ENCODE assay signal across 16 cellular contexts in genomic region chr14:67875175-67876006, GRCh38. TPM values are rescaled to one million over a fixed set of nuclear protein-coding genes. Genes with fewer than 3 reads are reported as not detected.
DNase-seq lines count a peak whose midpoint lies in the region; ATAC-seq and TF ChIP-seq lines count a peak whose summit lies in the region.
"Had no signal": no experiment of that assay in that cellular context is flagged by ENCODE, and none has a peak within 500 bp of the region (broad histone marks: within the 10 kb centered on the region; RNA-seq: fewer than 3 reads in every experiment).

No MANE protein-coding gene starts in this region.

- H3K4me3 ChIP-seq in RWPE2 (ENCODE audit: severe bottlenecking) (no peak overlapping the region), mesendoderm (ENCODE audit: low read length) (no peak overlapping the region), H7 (ENCODE audit: insufficient read depth, low read depth, low read length) (no peak overlapping the region)
- H3K4me3 ChIP-seq: BLaER1, HAP-1 had no signal

- no peak overlapping the region for H3K18ac ChIP-seq in mesendoderm (ENCODE audit: low read length)

- H3K9me3 ChIP-seq in RWPE2 (ENCODE audit: severe bottlenecking), result no peaks in the 10 kb centered on the region
- H3K9me3 ChIP-seq: BLaER1, HAP-1 had no signal

- H2BK5ac ChIP-seq in mesendoderm (ENCODE audit: low read length), result no peak overlapping the region

- no peak for TF ChIP-seq CTCF in RWPE2 (IDR thresholded peaks at IDR 0.05; ENCODE audit: poor library complexity, severe bottlenecking)

- H4K5ac ChIP-seq in mesendoderm (ENCODE audit: low read length), result no peak overlapping the region

- H3K4me2 ChIP-seq in mesendoderm (ENCODE audit: low read length), result no peak overlapping the region
- H3K4me2 ChIP-seq: BLaER1 had no signal

- no peak overlapping the region for H3K27ac Mint-ChIP-seq in activated naive CD8-positive, alpha-beta T cell treated with anti-CD3 and anti-CD28 coated beads, Interleukin-2, amount 50 U/mL, for 24 hours
- H3K27ac Mint-ChIP-seq in activated naive CD8-positive, alpha-beta T cell treated with anti-CD3 and anti-CD28 coated beads for 36 hours, result no peak overlapping the region
- H3K27ac Mint-ChIP-seq: HFFc6 had no signal

- H2BK15ac ChIP-seq in mesendoderm (replicated peaks; ENCODE audit: low read depth), result no peak overlapping the region

- H3K79me2 ChIP-seq in mesendoderm (ENCODE audit: control insufficient read depth, insufficient read depth, low read length), result no peaks in the 10 kb centered on the region

- no peak overlapping the region for H3K27ac ChIP-seq in RWPE2 (ENCODE audit: poor library complexity, severe bottlenecking)
- no peak overlapping the region for H3K27ac ChIP-seq in mesendoderm (ENCODE audit: low read depth, low read length)
- H3K27ac ChIP-seq: BLaER1, HL-60 had no signal

- H2BK120ac ChIP-seq in mesendoderm (ENCODE audit: low read depth, low read length), result no peak overlapping the region

- no peak overlapping the region for H3K4me3 Mint-ChIP-seq in activated naive CD8-positive, alpha-beta T cell treated with anti-CD3 and anti-CD28 coated beads, Interleukin-2, amount 50 U/mL, for 24 hours
- H3K4me3 Mint-ChIP-seq in activated naive CD8-positive, alpha-beta T cell treated with anti-CD3 and anti-CD28 coated beads for 36 hours, result no peak overlapping the region
- H3K4me3 Mint-ChIP-seq: HFFc6 had no signal

- H3K79me1 ChIP-seq in mesendoderm (ENCODE audit: low read length), result no peaks in the 10 kb centered on the region

- H3K27me3 ChIP-seq in RWPE2 (ENCODE audit: insufficient read depth, poor library complexity, severe bottlenecking) (no peaks in the 10 kb centered on the region), mesendoderm (ENCODE audit: insufficient read depth, low read length, poor library complexity) (no peaks in the 10 kb centered on the region), H7 (ENCODE audit: control insufficient read depth, insufficient read depth, low read length) (no peaks in the 10 kb centered on the region)
- H3K27me3 ChIP-seq: BLaER1 had no signal

- no peaks in the 10 kb centered on the region for H3K4me1 ChIP-seq in RWPE2 (ENCODE audit: insufficient read depth, poor library complexity, severe bottlenecking)
- H3K4me1 ChIP-seq in mesendoderm (ENCODE audit: control insufficient read depth, low read depth, low read length), result no peaks in the 10 kb centered on the region
- H3K4me1 ChIP-seq: BLaER1 had no signal

- no peak overlapping the region for H3K56ac ChIP-seq in mesendoderm (ENCODE audit: low read length)

- no peak overlapping the region for H4K8ac ChIP-seq in mesendoderm (ENCODE audit: low read depth, low read length)

- ATAC-seq in activated naive CD8-positive, alpha-beta T cell treated with anti-CD3 and anti-CD28 coated beads, Interleukin-2, amount 50 U/mL, for 24 hours, result peak; percentile 33
- ATAC-seq in RWPE2 (ENCODE audit: low read depth), result peak; percentile 35; the same call in 1 of the 3 replicates

- no peak overlapping the region for H3K9ac ChIP-seq in mesendoderm (ENCODE audit: low read length)
- H3K9ac ChIP-seq: BLaER1 had no signal

- H3K36me3 ChIP-seq in RWPE2 (ENCODE audit: low read depth), result no peaks in the 10 kb centered on the region
- no peaks in the 10 kb centered on the region for H3K36me3 ChIP-seq in mesendoderm (ENCODE audit: control insufficient read depth, insufficient read depth, low read length)
- H3K36me3 ChIP-seq in H7 (replicated peaks; ENCODE audit: control insufficient read depth, insufficient read depth, low read length), result no peaks in the 10 kb centered on the region
- H3K36me3 ChIP-seq: BLaER1, HAP-1 had no signal

- no peaks in the 10 kb centered on the region for H3K36me3 Mint-ChIP-seq in activated naive CD8-positive, alpha-beta T cell treated with anti-CD3 and anti-CD28 coated beads, Interleukin-2, amount 50 U/mL, for 24 hours (ENCODE audit: low read depth)
- peaks cover 2% of the 10 kb centered on the region for H3K36me3 Mint-ChIP-seq in activated naive CD8-positive, alpha-beta T cell treated with anti-CD3 and anti-CD28 coated beads for 36 hours

- no peak overlapping the region for H2AK5ac ChIP-seq in mesendoderm (ENCODE audit: low read length)

- H3K23ac ChIP-seq in mesendoderm (ENCODE audit: low read length), result no peak overlapping the region

- no CpG with 5 or more reads among the region's 3 CpGs for WGBS in mesendoderm (ENCODE audit: extremely low coverage, insufficient coverage, low lambda C conversion rate)

- no peak for DNase-seq in activated naive CD8-positive, alpha-beta T cell treated with anti-CD3 and anti-CD28 coated beads, Interleukin-2, amount 50 U/mL, for 24 hours
- no peak for DNase-seq in activated naive CD8-positive, alpha-beta T cell treated with anti-CD3 and anti-CD28 coated beads for 36 hours
- DNase-seq in RWPE2 (ENCODE audit: low spot score) (no peak), mesendoderm (peak; percentile 34), occipital lobe (lab: John Stamatoyannopoulos, UW) (no peak), H7 (no peak)
- DNase-seq in stimulated activated CD4-positive, alpha-beta T cell treated with anti-CD3 and anti-CD28 coated beads, Interleukin-2, amount 100 ng/mL, for 24 hours, result no peak
- no peak for DNase-seq in stimulated activated CD8-positive, alpha-beta memory T cell treated with anti-CD3 and anti-CD28 coated beads, Interleukin-4, amount 100 ng/mL, for 48 hours
- DNase-seq: 8988T, AML-193, DMS53, GOT3, HFFc6 had no signal

- H3K4ac ChIP-seq in mesendoderm (ENCODE audit: low read depth, low read length), result no peak overlapping the region

- H3K9me3 Mint-ChIP-seq in activated naive CD8-positive, alpha-beta T cell treated with anti-CD3 and anti-CD28 coated beads, Interleukin-2, amount 50 U/mL, for 24 hours, result no peaks in the 10 kb centered on the region
- no peaks in the 10 kb centered on the region for H3K9me3 Mint-ChIP-seq in activated naive CD8-positive, alpha-beta T cell treated with anti-CD3 and anti-CD28 coated beads for 36 hours
- H3K9me3 Mint-ChIP-seq: HFFc6 had no signal

- peaks cover 13% of the 10 kb centered on the region for H3K4me1 Mint-ChIP-seq in activated naive CD8-positive, alpha-beta T cell treated with anti-CD3 and anti-CD28 coated beads, Interleukin-2, amount 50 U/mL, for 24 hours
- H3K4me1 Mint-ChIP-seq in activated naive CD8-positive, alpha-beta T cell treated with anti-CD3 and anti-CD28 coated beads for 36 hours, result peaks cover 5% of the 10 kb centered on the region

- H3K27me3 Mint-ChIP-seq in activated naive CD8-positive, alpha-beta T cell treated with anti-CD3 and anti-CD28 coated beads, Interleukin-2, amount 50 U/mL, for 24 hours, result no peaks in the 10 kb centered on the region
- H3K27me3 Mint-ChIP-seq in activated naive CD8-positive, alpha-beta T cell treated with anti-CD3 and anti-CD28 coated beads for 36 hours, result no peaks in the 10 kb centered on the region

RNA-seq across cellular contexts. Expression of gene RAD51B, which starts 55.8 kb away (rescaled TPM):
- 10 to 100 TPM; 27.4 to 31.6 TPM for total RNA-seq in activated naive CD8-positive, alpha-beta T cell treated with anti-CD3 and anti-CD28 coated beads for 36 hours
- 3.0 TPM for polyA plus RNA-seq in mesendoderm (2013, experiment 1 of 2)
- 3.5 TPM for polyA plus RNA-seq in mesendoderm (2013, experiment 2 of 2)
- 9.8 TPM for total RNA-seq in occipital lobe
- 9.6 and 9.9 TPM in 2 replicates for total RNA-seq in H7 (2014; rRNA removed; shearing (Covaris generic))

RNA-seq across cellular contexts. Expression of gene ZFYVE26, which starts 59.0 kb away (rescaled TPM):
- total RNA-seq in activated naive CD8-positive, alpha-beta T cell treated with anti-CD3 and anti-CD28 coated beads for 36 hours, result 10 to 100 TPM; 18.2 to 20.0 TPM
- 10.9 TPM for polyA plus RNA-seq in mesendoderm (2013, experiment 1 of 2)
- 7.4 TPM for polyA plus RNA-seq in mesendoderm (2013, experiment 2 of 2)
- 22.0 TPM for total RNA-seq in occipital lobe
- total RNA-seq in H7 (2014; rRNA removed; shearing (Covaris generic)), result 18.8 and 20.4 TPM in 2 replicates
